ENCODE assay signal across 20 cellular contexts in the genomic region with DNA sequence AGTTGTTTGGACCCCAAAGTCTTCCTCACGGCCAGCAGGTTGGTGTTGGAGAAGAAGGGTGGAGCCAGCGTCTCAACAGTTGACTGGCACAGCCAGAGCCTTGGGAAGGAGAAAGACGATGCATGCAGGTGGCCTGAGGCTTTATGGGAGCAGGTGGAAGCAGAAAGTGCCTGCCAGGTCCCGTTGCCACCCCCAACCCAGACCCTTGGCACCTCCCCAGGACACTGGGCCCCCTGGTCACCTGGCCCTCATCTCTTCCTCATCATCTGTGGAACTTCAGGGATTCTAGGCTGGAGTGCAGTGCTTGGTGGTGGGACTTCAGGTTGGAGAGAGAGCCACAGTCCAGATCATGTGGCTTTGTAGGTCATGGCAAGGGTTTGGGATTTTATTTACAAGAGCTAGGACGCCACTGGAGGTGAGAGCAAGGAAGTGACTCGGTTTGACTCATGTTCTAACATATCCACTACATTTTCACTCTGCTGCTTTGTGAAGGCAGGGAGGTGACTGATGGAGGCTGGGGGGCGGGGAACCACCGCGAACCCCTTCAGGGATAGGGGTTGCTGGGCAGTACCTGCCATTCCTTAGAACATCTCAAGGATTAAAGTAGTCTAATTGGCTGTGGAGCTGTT.
"Had no signal": no experiment of that assay in that cellular context is flagged by ENCODE, and none has a peak within 500 bp of the region (broad histone marks: within the 10 kb centered on the region; RNA-seq: fewer than 3 reads in every experiment).

No MANE protein-coding gene starts in this region.

- H3K4me1 ChIP-seq: body of pancreas, lower lobe of right lung, parathyroid adenoma, upper lobe of left lung had no signal

- H3K4me3 Mint-ChIP-seq: activated B cell treated with CpG ODN at 0.5 μM for 24 hours; activated CD4-positive, alpha-beta T cell treated with anti-CD3 and anti-CD28 coated beads, Interleukin-2, amount 10 ng/mL, durations not matched to agents 24 days and 14 days; activated naive CD8-positive, alpha-beta T cell; activated T-cell treated with anti-CD3 and anti-CD28 coated beads, Interleukin-2, amount 50 U/mL, for 72 hours; central memory CD8-positive, alpha-beta T cell; stimulated activated naive CD8-positive, alpha-beta T cell treated with anti-CD3 and anti-CD28 coated beads, Interleukin-15, Interleukin-2, amounts not matched to agents 100 ng/mL and 50 ng/mL, for 24 hours had no signal

- H3K36me3 ChIP-seq: lower lobe of right lung had no signal

- H3K9me3 Mint-ChIP-seq: activated B cell treated with CpG ODN at 0.5 μM for 24 hours; activated CD4-positive, alpha-beta T cell treated with anti-CD3 and anti-CD28 coated beads, Interleukin-2, amount 10 ng/mL, durations not matched to agents 24 days and 14 days; activated T-cell treated with anti-CD3 and anti-CD28 coated beads, Interleukin-2, amount 50 U/mL, for 72 hours; central memory CD8-positive, alpha-beta T cell; stimulated activated naive CD8-positive, alpha-beta T cell treated with anti-CD3 and anti-CD28 coated beads, Interleukin-15, Interleukin-2, amounts not matched to agents 100 ng/mL and 50 ng/mL, for 24 hours had no signal

- H3K79me2 ChIP-seq: parathyroid adenoma had no signal

- ATAC-seq: activated T-cell treated with anti-CD3 and anti-CD28 coated beads, Interleukin-2, amount 50 U/mL, for 72 hours; body of pancreas; left cardiac atrium; lower lobe of right lung had no signal

- H3K27me3 Mint-ChIP-seq: activated B cell treated with CpG ODN at 0.5 μM for 24 hours; activated CD4-positive, alpha-beta T cell treated with anti-CD3 and anti-CD28 coated beads, Interleukin-2, amount 10 ng/mL, durations not matched to agents 24 days and 14 days; activated naive CD8-positive, alpha-beta T cell; central memory CD8-positive, alpha-beta T cell; stimulated activated naive CD8-positive, alpha-beta T cell treated with anti-CD3 and anti-CD28 coated beads, Interleukin-15, Interleukin-2, amounts not matched to agents 100 ng/mL and 50 ng/mL, for 24 hours had no signal

- H3K27me3 ChIP-seq: body of pancreas, upper lobe of left lung had no signal

- H3K9me3 ChIP-seq: body of pancreas, lower lobe of right lung, upper lobe of left lung had no signal

- H3K4me3 ChIP-seq: body of pancreas, coronary artery, lower lobe of right lung, skin epidermis, upper lobe of left lung had no signal

- H3K27ac Mint-ChIP-seq: activated B cell treated with CpG ODN at 0.5 μM for 24 hours; activated CD4-positive, alpha-beta T cell treated with anti-CD3 and anti-CD28 coated beads, Interleukin-2, amount 10 ng/mL, durations not matched to agents 24 days and 14 days; activated naive CD8-positive, alpha-beta T cell; activated T-cell treated with anti-CD3 and anti-CD28 coated beads, Interleukin-2, amount 50 U/mL, for 72 hours; stimulated activated naive CD8-positive, alpha-beta T cell treated with anti-CD3 and anti-CD28 coated beads, Interleukin-15, Interleukin-2, amounts not matched to agents 100 ng/mL and 50 ng/mL, for 24 hours had no signal

- H2AFZ ChIP-seq: parathyroid adenoma had no signal

- H3K9ac ChIP-seq: parathyroid adenoma had no signal

- H3K4me1 Mint-ChIP-seq: activated B cell treated with CpG ODN at 0.5 μM for 24 hours; activated CD4-positive, alpha-beta T cell treated with anti-CD3 and anti-CD28 coated beads, Interleukin-2, amount 10 ng/mL, durations not matched to agents 24 days and 14 days; central memory CD8-positive, alpha-beta T cell had no signal

- DNase-seq: activated B cell treated with CpG ODN at 0.5 μM for 24 hours; activated CD4-positive, alpha-beta T cell treated with anti-CD3 and anti-CD28 coated beads, Interleukin-2, amount 10 ng/mL, durations not matched to agents 24 days and 14 days; activated CD8-positive, alpha-beta memory T cell treated with anti-CD3 and anti-CD28 coated beads, Interleukin-2, amount 50 U/mL, for 48 hours; activated gamma-delta T cell treated with Interleukin-2 at 50 U/mL for 16 hours; activated T-cell treated with anti-CD3 and anti-CD28 coated beads, Interleukin-2, amount 50 U/mL, for 72 hours; amniotic stem cell; body of pancreas; foreskin melanocyte; left cardiac atrium; lower lobe of right lung; midbrain; stimulated activated CD4-positive, alpha-beta T cell treated with anti-CD3 and anti-CD28 coated beads, Interleukin-15, amount 100 ng/mL, for 24 hours; stimulated activated CD4-positive, alpha-beta T cell treated with anti-CD3 and anti-CD28 coated beads, Interleukin-4, amount 100 ng/mL, for 24 hours; upper lobe of left lung had no signal

- H3K27ac ChIP-seq: body of pancreas, coronary artery, lower lobe of right lung, parathyroid adenoma, skin epidermis, upper lobe of left lung had no signal
